ENCODE assay signal across 9 cellular contexts in the genomic region with DNA sequence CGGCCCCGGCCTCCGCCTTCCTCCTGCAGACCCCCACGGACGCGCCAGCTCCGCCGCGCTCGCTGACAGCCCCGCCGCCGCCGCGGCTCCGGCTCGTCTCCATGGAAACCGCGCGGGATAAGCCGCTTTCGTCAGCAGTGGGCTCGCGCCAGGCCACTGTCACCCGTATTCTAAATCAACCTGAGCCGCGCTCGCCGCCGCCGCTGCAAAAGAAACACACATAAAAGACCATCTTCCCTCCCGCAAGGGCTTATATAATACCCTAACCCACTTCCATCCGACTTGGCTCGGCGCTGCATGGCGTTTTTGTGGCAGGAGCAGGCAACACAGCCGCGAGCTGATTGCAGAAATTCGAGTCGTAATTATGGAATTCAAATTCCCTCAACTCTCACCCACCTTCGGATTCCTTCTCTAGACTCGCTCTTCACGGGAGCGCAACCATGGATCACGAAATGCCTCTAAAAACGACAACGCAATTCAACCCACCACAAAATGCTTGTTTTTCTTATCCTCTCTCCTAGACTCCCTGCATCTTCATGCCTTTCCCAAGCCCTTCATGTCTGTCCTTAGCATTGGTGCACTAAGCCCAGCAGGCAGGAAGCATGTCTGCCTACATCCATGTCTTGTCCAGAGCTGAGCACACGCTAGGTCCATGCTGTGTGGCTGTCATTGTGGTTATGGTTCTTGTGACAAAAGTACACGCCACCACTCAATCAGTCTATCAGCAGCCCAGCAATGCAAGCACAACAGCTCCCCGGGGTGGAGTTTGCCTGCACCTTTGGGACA. TPM values are rescaled to one million over a fixed set of nuclear protein-coding genes. Genes with fewer than 3 reads are reported as not detected.
DNase-seq lines count a peak whose midpoint lies in the region; ATAC-seq, FAIRE-seq and TF ChIP-seq lines count a peak whose summit lies in the region.
"Had no signal": no experiment of that assay in that cellular context is flagged by ENCODE, and none has a peak within 500 bp of the region (broad histone marks: within the 10 kb centered on the region; RNA-seq: fewer than 3 reads in every experiment).

A gene with protein sequence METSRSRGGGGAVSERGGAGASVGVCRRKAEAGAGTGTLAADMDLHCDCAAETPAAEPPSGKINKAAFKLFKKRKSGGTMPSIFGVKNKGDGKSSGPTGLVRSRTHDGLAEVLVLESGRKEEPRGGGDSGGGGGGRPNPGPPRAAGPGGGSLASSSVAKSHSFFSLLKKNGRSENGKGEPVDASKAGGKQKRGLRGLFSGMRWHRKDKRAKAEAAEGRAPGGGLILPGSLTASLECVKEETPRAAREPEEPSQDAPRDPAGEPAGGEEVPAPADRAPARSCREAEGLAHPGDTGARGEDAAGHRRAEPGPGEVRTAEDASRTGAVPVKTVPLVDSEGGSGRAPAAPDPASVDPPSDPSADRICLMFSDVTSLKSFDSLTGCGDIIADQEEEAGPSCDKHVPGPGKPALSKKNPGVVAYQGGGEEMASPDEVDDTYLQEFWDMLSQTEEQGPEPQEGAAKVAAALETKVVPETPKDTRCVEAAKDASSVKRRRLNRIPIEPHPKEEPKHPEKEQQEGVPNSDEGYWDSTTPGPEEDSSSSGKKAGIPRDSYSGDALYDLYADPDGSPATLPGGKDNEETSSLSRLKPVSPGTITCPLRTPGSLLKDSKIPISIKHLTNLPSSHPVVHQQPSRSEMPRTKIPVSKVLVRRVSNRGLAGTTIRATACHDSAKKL (minus strand): TSS at position 772 of the 786 bp plus-strand sequence. CDS start 669 bp downstream, at position 103.

- H3K4me3 Mint-ChIP-seq in astrocyte (ENCODE audit: unreplicated experiment): peak within 1 kb of the TSS; percentile 83

- no peak for TF ChIP-seq CTCF in LNCaP clone FGC (IDR thresholded peaks at IDR 0.05; ENCODE audit: control insufficient read depth, extremely low read depth, insufficient read depth)
- no peak for TF ChIP-seq CTCF in astrocyte (IDR thresholded peaks at IDR 0.05; ENCODE audit: insufficient read depth, low read depth, low read length)

- H4K20me1 ChIP-seq in astrocyte (ENCODE audit: insufficient read depth, low read length): no peaks in the 10 kb centered on the region

- H3K4me1 Mint-ChIP-seq in astrocyte (ENCODE audit: low read depth, unreplicated experiment): peaks cover 2% of the 10 kb centered on the region

- H3K4me1 ChIP-seq in astrocyte (ENCODE audit: insufficient read depth, low read length): peaks cover 10% of the 10 kb centered on the region

- H3K9me3 ChIP-seq in astrocyte (ENCODE audit: insufficient read depth, low read depth, low read length): no peaks in the 10 kb centered on the region

- H3K27ac Mint-ChIP-seq in astrocyte (ENCODE audit: unreplicated experiment): no peak within 1 kb of the TSS

- H3K27me3 ChIP-seq in astrocyte (ENCODE audit: insufficient read depth, low read length): peaks cover 47% of the 10 kb centered on the region

- DNase-seq in D341Med (ENCODE audit: low spot score) (peak; percentile 88), LNCaP clone FGC (ENCODE audit: low read depth) (no peak), astrocyte (ENCODE audit: low read depth) (peak; percentile 6), iPS-NIHi11 (ENCODE audit: low spot score) (peak; percentile 53), sciatic nerve (ENCODE audit: low spot score) (no peak), NCI-H510A treated with DMSO at 0.1 percent for 48 hours (lab: John Stamatoyannopoulos, UW) (no peak)
- DNase-seq in stimulated activated naive CD8-positive, alpha-beta T cell treated with anti-CD3 and anti-CD28 coated beads, Interleukin-15, Interleukin-2, amounts not matched to agents 100 U/mL and 50 U/mL, for 24 hours: peak; percentile 16

- H3K36me3 ChIP-seq in astrocyte (ENCODE audit: insufficient read depth, low read length): no peaks in the 10 kb centered on the region

- no peak within 1 kb of the TSS for H3K9ac ChIP-seq in astrocyte (ENCODE audit: low read length)

- FAIRE-seq in astrocyte (lab: Jason Lieb, UNC): no peak

- no peak within 1 kb of the TSS for H3K27ac ChIP-seq in astrocyte (ENCODE audit: low read depth, low read length)

- intact Hi-C loops in sciatic nerve (cut with DNase I): no loop called here

- H3K4me2 ChIP-seq in astrocyte (ENCODE audit: low read length): peak within 1 kb of the TSS; percentile 84

- peaks cover 51% of the 10 kb centered on the region for H3K27me3 Mint-ChIP-seq in astrocyte (ENCODE audit: low read depth, unreplicated experiment)

- no peak for ATAC-seq in stimulated activated naive CD8-positive, alpha-beta T cell treated with anti-CD3 and anti-CD28 coated beads, Interleukin-15, Interleukin-2, amounts not matched to agents 100 U/mL and 50 U/mL, for 24 hours
- ATAC-seq in GM21825 (IDR thresholded peaks at IDR 0.05; ENCODE audit: unreplicated experiment): no peak
- ATAC-seq in sciatic nerve: no peak

- H3K4me3 ChIP-seq in LNCaP clone FGC (ENCODE audit: low read depth, low read length) (peak within 1 kb of the TSS; percentile 34), astrocyte (ENCODE audit: insufficient read depth, low read depth, low read length) (peak within 1 kb of the TSS; percentile 44)

- peaks cover 12% of the 10 kb centered on the region for H3K9me3 Mint-ChIP-seq in astrocyte (ENCODE audit: unreplicated experiment)

- H3K79me2 ChIP-seq in astrocyte (ENCODE audit: insufficient read depth, low read length): no peaks in the 10 kb centered on the region

- peaks cover 2% of the 10 kb centered on the region for H3K36me3 Mint-ChIP-seq in astrocyte (ENCODE audit: low read depth, unreplicated experiment)

- H2AFZ ChIP-seq in astrocyte (ENCODE audit: low read depth, low read length): peak within 1 kb of the TSS; percentile 13

RNA-seq across cellular contexts. Expression of the gene that starts here (rescaled TPM):
- total RNA-seq in astrocyte (0.02 TPM in 1 of 2 replicates, not detected in the other), sciatic nerve (0.04 TPM)
- total RNA-seq: liver had no signal

Comparison
In these comparisons a context has a peak if more than half of its experiments do, and no peak if none do; other contexts are left out.
1. Peak in DNase-seq, H3K4me3 ChIP-seq and H3K4me2 ChIP-seq in astrocyte; RNA of the gene not detected or under 1 TPM.
2. DNase-seq: peak in D341Med (single experiment), iPS-NIHi11 (single experiment) and stimulated activated naive CD8-positive, alpha-beta T cell treated with anti-CD3 and anti-CD28 coated beads, Interleukin-15, Interleukin-2, amounts not matched to agents 100 U/mL and 50 U/mL, for 24 hours (single experiment); none in LNCaP clone FGC (single experiment), sciatic nerve (single experiment) and NCI-H510A treated with DMSO at 0.1 percent for 48 hours (single experiment).